14 cellular contexts compared by ENCODE assay signal in the genomic region with DNA sequence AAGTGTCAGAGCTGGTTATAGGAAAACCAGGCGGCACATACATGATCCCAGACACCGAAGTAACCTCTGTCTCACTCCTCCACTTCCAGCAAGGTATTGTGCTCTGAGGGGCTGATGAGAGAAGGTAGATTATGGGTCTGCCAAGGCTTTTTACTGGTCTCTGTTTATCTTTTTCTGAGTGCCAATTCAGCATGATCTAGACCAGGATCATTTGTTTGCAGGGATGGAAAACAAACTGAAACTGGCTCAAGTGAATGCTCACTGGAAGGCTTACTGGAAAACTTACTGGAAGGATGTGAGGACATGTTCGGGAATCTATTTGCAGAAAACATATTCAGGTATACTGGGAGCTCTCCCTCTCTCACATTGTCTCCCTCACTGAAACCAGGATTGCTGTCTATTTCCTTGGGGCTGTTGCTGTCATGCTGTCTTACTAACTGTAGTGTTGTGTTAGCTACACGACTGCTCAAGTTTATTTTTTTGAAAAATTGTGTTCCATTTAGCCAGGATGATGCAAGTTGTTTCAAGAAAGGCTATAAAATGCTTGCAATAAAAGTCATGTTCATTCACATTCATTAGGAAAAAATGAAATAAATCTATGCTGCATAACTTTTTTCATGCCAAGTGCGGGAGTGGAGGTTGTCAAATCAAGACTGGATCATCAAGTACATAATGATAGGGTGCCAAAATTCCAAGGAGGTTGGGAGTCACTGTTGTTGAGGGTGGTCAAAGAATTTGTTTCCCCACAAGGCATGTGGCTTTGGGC. TPM values are rescaled to one million over a fixed set of nuclear protein-coding genes. Genes with fewer than 3 reads are reported as not detected.
DNase-seq lines count a peak whose midpoint lies in the region; ATAC-seq and TF ChIP-seq lines count a peak whose summit lies in the region.
"Had no signal": no experiment of that assay in that cellular context is flagged by ENCODE, and none has a peak within 500 bp of the region (broad histone marks: within the 10 kb centered on the region; RNA-seq: fewer than 3 reads in every experiment).

No MANE protein-coding gene starts in this region.

- intact Hi-C loops in Calu3 (cut with micrococcal nuclease; ENCODE audit: unreplicated experiment), result no loop called here
- intact Hi-C loops in esophagus squamous epithelium (cut with DNase I), result no loop called here

- H3K4me1 ChIP-seq in esophagus squamous epithelium, result peaks cover 4 to 64% (median 26%) of the 10 kb centered on the region in 3 donors

- no peak for TF ChIP-seq POLR2A in esophagus squamous epithelium (IDR thresholded peaks at IDR 0.05)

- H3K4me1 Mint-ChIP-seq in Calu3 (ENCODE audit: low read depth, unreplicated experiment), result peaks cover 10% of the 10 kb centered on the region
- H3K4me1 Mint-ChIP-seq in activated T-cell treated with anti-CD3 and anti-CD28 coated beads, Interleukin-2, amount 50 U/mL, for 24 hours (ENCODE audit: low read depth), result no peaks in the 10 kb centered on the region
- H3K4me1 Mint-ChIP-seq in activated T-cell treated with anti-CD3 and anti-CD28 coated beads, Interleukin-2, amount 50 U/mL, for 4 hours (ENCODE audit: low read depth), result no peaks in the 10 kb centered on the region
- H3K4me1 Mint-ChIP-seq: CD4-positive, CD25-positive, alpha-beta regulatory T cell had no signal

- WGBS in esophagus squamous epithelium, 2 donors, result 27 to 42% methylated on average over 5 of the region's 5 CpGs

- peak overlapping the region in 1 of 4 donors; percentile 42 for H3K4me3 ChIP-seq in esophagus squamous epithelium
- H3K4me3 ChIP-seq: adrenal gland had no signal

- TF ChIP-seq CTCF in Calu3 (IDR thresholded peaks at IDR 0.05; ENCODE audit: unreplicated experiment) (no peak), esophagus squamous epithelium (IDR thresholded peaks at IDR 0.05) (no peak)

- H3K36me3 Mint-ChIP-seq in Calu3 (ENCODE audit: insufficient read depth, unreplicated experiment), result no peaks in the 10 kb centered on the region
- no peaks in the 10 kb centered on the region for H3K36me3 Mint-ChIP-seq in activated T-cell treated with anti-CD3 and anti-CD28 coated beads, Interleukin-2, amount 50 U/mL, for 24 hours (ENCODE audit: low read depth)
- no peaks in the 10 kb centered on the region for H3K36me3 Mint-ChIP-seq in activated T-cell treated with anti-CD3 and anti-CD28 coated beads, Interleukin-2, amount 50 U/mL, for 4 hours (ENCODE audit: insufficient read depth)
- H3K36me3 Mint-ChIP-seq: CD4-positive, CD25-positive, alpha-beta regulatory T cell had no signal

- CTCF ChIA-PET in Calu3 (lab: Charles Lee), result no interaction called here

- H3K9me3 Mint-ChIP-seq in Calu3 (ENCODE audit: low read depth, unreplicated experiment), result no peaks in the 10 kb centered on the region
- H3K9me3 Mint-ChIP-seq in activated T-cell treated with anti-CD3 and anti-CD28 coated beads, Interleukin-2, amount 50 U/mL, for 24 hours, result no peaks in the 10 kb centered on the region
- H3K9me3 Mint-ChIP-seq in activated T-cell treated with anti-CD3 and anti-CD28 coated beads, Interleukin-2, amount 50 U/mL, for 4 hours, result no peaks in the 10 kb centered on the region
- H3K9me3 Mint-ChIP-seq: CD4-positive, CD25-positive, alpha-beta regulatory T cell; immature natural killer cell had no signal

- BruUV-seq in Calu3 (replicated peaks; lab: Mats Ljungman, UMichigan), result no TSS peak

- H3K27me3 ChIP-seq in esophagus squamous epithelium, result no peaks in the 10 kb centered on the region
- H3K27me3 ChIP-seq: adrenal gland had no signal

- H3K27ac ChIP-seq in esophagus squamous epithelium, result peak overlapping the region; percentile 65 to 80 (median 70)
- H3K27ac ChIP-seq: adrenal gland had no signal

- no peak overlapping the region for H3K4me3 Mint-ChIP-seq in Calu3 (ENCODE audit: low read depth, unreplicated experiment)
- no peak overlapping the region for H3K4me3 Mint-ChIP-seq in activated T-cell treated with anti-CD3 and anti-CD28 coated beads, Interleukin-2, amount 50 U/mL, for 24 hours
- no peak overlapping the region for H3K4me3 Mint-ChIP-seq in activated T-cell treated with anti-CD3 and anti-CD28 coated beads, Interleukin-2, amount 50 U/mL, for 4 hours
- H3K4me3 Mint-ChIP-seq: CD4-positive, CD25-positive, alpha-beta regulatory T cell; immature natural killer cell had no signal

- DNase-seq in Calu3, result no peak
- peak; percentile 16 for DNase-seq in NCI-H748 treated with DMSO at 0.1 percent for 48 hours (lab: John Stamatoyannopoulos, UW)
- DNase-seq in esophagus squamous epithelium (lab: John Stamatoyannopoulos, UW), result no peak
- peak; percentile 57 for DNase-seq in renal cortical epithelial cell (ENCODE audit: low read depth)
- DNase-seq in activated T-cell treated with anti-CD3 and anti-CD28 coated beads, Interleukin-2, amount 50 U/mL, for 24 hours, result no peak
- no peak for DNase-seq in activated T-cell treated with anti-CD3 and anti-CD28 coated beads, Interleukin-2, amount 50 U/mL, for 4 hours
- DNase-seq: adrenal gland; CD4-positive, CD25-positive, alpha-beta regulatory T cell; immature natural killer cell; NCI-H146; stimulated activated CD4-positive, alpha-beta T cell treated with anti-CD3 and anti-CD28 coated beads, Interleukin-4, amount 100 ng/mL, for 1 hour had no signal

- no peaks in the 10 kb centered on the region for H3K9me3 ChIP-seq in esophagus squamous epithelium
- H3K9me3 ChIP-seq: adrenal gland had no signal

- H3K36me3 ChIP-seq in esophagus squamous epithelium, result no peaks in the 10 kb centered on the region
- H3K36me3 ChIP-seq: adrenal gland had no signal

- H3K27ac Mint-ChIP-seq in Calu3 (ENCODE audit: unreplicated experiment), result peak overlapping the region; percentile 13
- H3K27ac Mint-ChIP-seq in activated T-cell treated with anti-CD3 and anti-CD28 coated beads, Interleukin-2, amount 50 U/mL, for 24 hours, result no peak overlapping the region
- H3K27ac Mint-ChIP-seq: CD4-positive, CD25-positive, alpha-beta regulatory T cell; immature natural killer cell had no signal

- no peak for ATAC-seq in GM21786 (IDR thresholded peaks at IDR 0.05; ENCODE audit: unreplicated experiment)
- no peak for ATAC-seq in GM21723 (IDR thresholded peaks at IDR 0.05; ENCODE audit: unreplicated experiment)
- no peak for ATAC-seq in activated T-cell treated with anti-CD3 and anti-CD28 coated beads, Interleukin-2, amount 50 U/mL, for 4 hours
- ATAC-seq: Panc1 had no signal

- no peaks in the 10 kb centered on the region for H3K27me3 Mint-ChIP-seq in Calu3 (ENCODE audit: unreplicated experiment)
- H3K27me3 Mint-ChIP-seq in activated T-cell treated with anti-CD3 and anti-CD28 coated beads, Interleukin-2, amount 50 U/mL, for 24 hours, result peaks cover 20% of the 10 kb centered on the region
- H3K27me3 Mint-ChIP-seq in activated T-cell treated with anti-CD3 and anti-CD28 coated beads, Interleukin-2, amount 50 U/mL, for 4 hours (ENCODE audit: low read depth), result peaks cover 25% of the 10 kb centered on the region

RNA-seq across cellular contexts. Expression of a gene that starts 37.0 kb away (rescaled TPM):
- total RNA-seq in Calu3 (2022) (1.1 and 1.2 TPM in 2 replicates), esophagus squamous epithelium (under 1 TPM; 0.04 to 0.57 (median 0.29) TPM), renal cortical epithelial cell (0.20 TPM in 1 of 2 replicates, not detected in the other)
- total RNA-seq in activated T-cell treated with anti-CD3 and anti-CD28 coated beads, Interleukin-2, amount 50 U/mL, for 4 hours, result under 1 TPM; 0.13 to 0.16 (median 0.14) TPM
- total RNA-seq: CD4-positive, CD25-positive, alpha-beta regulatory T cell had no signal

Comparison
In these comparisons a context has a peak if more than half of its experiments do, and no peak if none do; other contexts are left out.
1. DNase-seq: peak in NCI-H748 treated with DMSO at 0.1 percent for 48 hours (single experiment) and renal cortical epithelial cell (single experiment); none in Calu3 (single experiment), esophagus squamous epithelium (single experiment), activated T-cell treated with anti-CD3 and anti-CD28 coated beads, Interleukin-2, amount 50 U/mL, for 24 hours (single experiment) and activated T-cell treated with anti-CD3 and anti-CD28 coated beads, Interleukin-2, amount 50 U/mL, for 4 hours (single experiment).